Comparison of ENCODE assay signal across 26 cellular contexts in genomic region chr13:37069597-37070103, GRCh38. TPM values are rescaled to one million over a fixed set of nuclear protein-coding genes. Genes with fewer than 3 reads are reported as not detected.
"Had no signal": no experiment of that assay in that cellular context is flagged by ENCODE, and none has a peak within 500 bp of the region (broad histone marks: within the 10 kb centered on the region; RNA-seq: fewer than 3 reads in every experiment).

No MANE protein-coding gene starts in this region.

- H3K4me2 ChIP-seq: smooth muscle cell had no signal

- H3K9me3 ChIP-seq: gastrocnemius medialis, heart left ventricle, ovary, right lobe of liver, tibial artery, vagina had no signal

- ATAC-seq: activated CD4-positive, alpha-beta T cell treated with anti-CD3 and anti-CD28 coated beads for 36 hours; gastrocnemius medialis; left ventricle myocardium superior; naive thymus-derived CD8-positive, alpha-beta T cell; stimulated activated naive B cell treated with anti-CD40 and anti-IgM and Interleukin-4, amounts not matched to agents 10 μg/mL and 1 μg/mL and 100 μg/mL, for 72 hours; WTC11 had no signal

- H3K27me3 ChIP-seq: gastrocnemius medialis, heart left ventricle, ovary, right lobe of liver, tibial artery, vagina had no signal

- H3K36me3 ChIP-seq: gastrocnemius medialis, heart left ventricle, ovary, right lobe of liver, tibial artery, vagina had no signal

- DNase-seq: activated CD4-positive, alpha-beta T cell treated with anti-CD3 and anti-CD28 coated beads for 36 hours; activated CD4-positive, alpha-beta T cell treated with anti-CD3 and anti-CD28 coated beads, Interleukin-2, amount 50 U/mL, for 48 hours; activated gamma-delta T cell; cerebellar nuclear complex; cortex of kidney; gastrocnemius medialis; heart left ventricle; kidney; left ventricle myocardium superior; ovary; right lobe of liver; stimulated activated CD4-positive, alpha-beta T cell treated with anti-CD3 and anti-CD28 coated beads, Interleukin-4, amount 100 ng/mL, for 24 hours; stimulated activated naive B cell treated with anti-CD40 and anti-IgM and Interleukin-4, amounts not matched to agents 10 μg/mL and 1 μg/mL and 100 μg/mL, for 72 hours; tibial artery had no signal

- FAIRE-seq: bronchial epithelial cell, endometrium, kidney had no signal

- H3K27me3 Mint-ChIP-seq: activated CD4-positive, alpha-beta T cell treated with anti-CD3 and anti-CD28 coated beads for 36 hours; activated naive CD4-positive, alpha-beta T cell treated with anti-CD3 and anti-CD28 coated beads, Interleukin-2, amount 50 U/mL, for 24 hours had no signal

- H3K9me3 Mint-ChIP-seq: activated naive CD4-positive, alpha-beta T cell treated with anti-CD3 and anti-CD28 coated beads, Interleukin-2, amount 50 U/mL, for 24 hours; memory B cell; naive thymus-derived CD8-positive, alpha-beta T cell; stimulated activated naive B cell treated with anti-CD40 and anti-IgM and Interleukin-4, amounts not matched to agents 10 μg/mL and 1 μg/mL and 100 μg/mL, for 72 hours; T-helper 2 cell treated with Interferon-gamma antibody and Interleukin-4, amounts not matched to agents 5 μg/mL and 100 μg/mL, for 36 hours; WTC11 had no signal

- H3K27ac ChIP-seq: gastrocnemius medialis, heart left ventricle, ovary, right lobe of liver, tibial artery, vagina had no signal

- H3K27ac Mint-ChIP-seq: activated CD4-positive, alpha-beta T cell treated with anti-CD3 and anti-CD28 coated beads for 36 hours; activated naive CD4-positive, alpha-beta T cell treated with anti-CD3 and anti-CD28 coated beads, Interleukin-2, amount 50 U/mL, for 24 hours; memory B cell; naive thymus-derived CD8-positive, alpha-beta T cell; stimulated activated naive B cell treated with anti-CD40 and anti-IgM and Interleukin-4, amounts not matched to agents 10 μg/mL and 1 μg/mL and 100 μg/mL, for 72 hours; T-helper 2 cell treated with Interferon-gamma antibody and Interleukin-4, amounts not matched to agents 5 μg/mL and 100 μg/mL, for 36 hours; WTC11 had no signal

- H3K36me3 Mint-ChIP-seq: activated naive CD4-positive, alpha-beta T cell treated with anti-CD3 and anti-CD28 coated beads, Interleukin-2, amount 50 U/mL, for 24 hours; memory B cell; naive thymus-derived CD8-positive, alpha-beta T cell; stimulated activated naive B cell treated with anti-CD40 and anti-IgM and Interleukin-4, amounts not matched to agents 10 μg/mL and 1 μg/mL and 100 μg/mL, for 72 hours; WTC11 had no signal

- H3K4me3 Mint-ChIP-seq: activated CD4-positive, alpha-beta T cell treated with anti-CD3 and anti-CD28 coated beads for 36 hours; activated naive CD4-positive, alpha-beta T cell treated with anti-CD3 and anti-CD28 coated beads, Interleukin-2, amount 50 U/mL, for 24 hours; memory B cell; naive thymus-derived CD8-positive, alpha-beta T cell; stimulated activated naive B cell treated with anti-CD40 and anti-IgM and Interleukin-4, amounts not matched to agents 10 μg/mL and 1 μg/mL and 100 μg/mL, for 72 hours; T-helper 2 cell treated with Interferon-gamma antibody and Interleukin-4, amounts not matched to agents 5 μg/mL and 100 μg/mL, for 36 hours; WTC11 had no signal

- H3K4me3 ChIP-seq: gastrocnemius medialis, heart left ventricle, ovary, right lobe of liver, smooth muscle cell, tibial artery, vagina had no signal

- H3K4me1 ChIP-seq: gastrocnemius medialis, heart left ventricle, right lobe of liver, tibial artery, vagina had no signal

- H3K4me1 Mint-ChIP-seq: activated CD4-positive, alpha-beta T cell treated with anti-CD3 and anti-CD28 coated beads for 36 hours; activated naive CD4-positive, alpha-beta T cell treated with anti-CD3 and anti-CD28 coated beads, Interleukin-2, amount 50 U/mL, for 24 hours; naive thymus-derived CD8-positive, alpha-beta T cell had no signal

RNA-seq across cellular contexts. Expression of gene CSNK1A1L, which starts 35.8 kb away (rescaled TPM):
- total RNA-seq: activated CD4-positive, alpha-beta T cell treated with anti-CD3 and anti-CD28 coated beads for 36 hours; bronchial epithelial cell; gastrocnemius medialis; heart left ventricle; kidney; left ventricle myocardium superior; mucosa of gallbladder; naive thymus-derived CD8-positive, alpha-beta T cell; ovary; pulmonary artery endothelial cell; right lobe of liver; smooth muscle cell; subcutaneous adipose tissue; vagina; WTC11 had no signal
- polyA plus RNA-seq: heart left ventricle; naive thymus-derived CD8-positive, alpha-beta T cell; ovary; smooth muscle cell had no signal
